12 cellular contexts compared by ENCODE assay signal in the genomic region with DNA sequence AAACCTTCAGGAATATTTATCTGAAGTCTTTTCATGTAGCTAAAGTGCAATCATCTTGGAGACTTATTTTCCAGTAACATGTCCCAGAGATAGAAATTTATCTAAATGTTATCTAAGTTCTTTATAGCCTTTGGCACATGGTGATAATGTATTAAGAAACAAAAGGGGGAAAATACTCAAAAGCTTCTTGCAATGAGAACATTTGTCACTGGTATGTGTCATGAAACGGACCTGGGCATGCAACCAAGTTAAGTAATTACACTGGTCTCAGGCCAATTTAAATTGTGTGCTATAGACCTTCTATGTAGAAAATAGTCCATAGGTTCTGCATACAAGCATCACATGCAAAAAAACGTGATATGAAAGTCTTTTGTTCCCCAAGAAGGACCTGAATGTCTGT.
DNase-seq lines count a peak whose midpoint lies in the region; ATAC-seq and TF ChIP-seq lines count a peak whose summit lies in the region.
"Had no signal": no experiment of that assay in that cellular context is flagged by ENCODE, and none has a peak within 500 bp of the region (broad histone marks: within the 10 kb centered on the region; RNA-seq: fewer than 3 reads in every experiment).

No MANE protein-coding gene starts in this region.

- H2AFZ ChIP-seq in osteoblast (ENCODE audit: low read length) (no peak overlapping the region), MM.1S (ENCODE audit: low read length) (no peak overlapping the region)

- no peak overlapping the region for H3K4me3 Mint-ChIP-seq in chondrocyte (ENCODE audit: unreplicated experiment)
- H3K4me3 Mint-ChIP-seq: activated B cell treated with CpG ODN at 0.5 μM for 24 hours; CD4-positive, CD25-positive, alpha-beta regulatory T cell; nephron progenitor cell had no signal

- ATAC-seq in GM21526 (IDR thresholded peaks at IDR 0.05; ENCODE audit: low FRiP score, unreplicated experiment), result no peak
- no peak for ATAC-seq in GM21717 (IDR thresholded peaks at IDR 0.05; ENCODE audit: unreplicated experiment)
- ATAC-seq: K562 had no signal

- no peaks in the 10 kb centered on the region for H3F3A ChIP-seq in MM.1S (ENCODE audit: insufficient read depth, low read length)

- peaks cover 31% of the 10 kb centered on the region for H3K4me1 ChIP-seq in osteoblast (ENCODE audit: insufficient read depth, low read length)
- H3K4me1 ChIP-seq in MM.1S (ENCODE audit: low read length), result no peaks in the 10 kb centered on the region

- no peaks in the 10 kb centered on the region for H3K9me2 ChIP-seq in MM.1S (replicated peaks; ENCODE audit: insufficient read depth, low read length)

- no peaks in the 10 kb centered on the region for H4K20me1 ChIP-seq in osteoblast (ENCODE audit: insufficient read depth, low read length)
- no peaks in the 10 kb centered on the region for H4K20me1 ChIP-seq in MM.1S (ENCODE audit: insufficient read depth, low read length)

- H3K36me3 ChIP-seq in osteoblast (ENCODE audit: insufficient read depth, low read length), result no peaks in the 10 kb centered on the region
- no peaks in the 10 kb centered on the region for H3K36me3 ChIP-seq in MM.1S (replicated peaks; ENCODE audit: insufficient read depth, low read length)

- no peak overlapping the region for H3K9ac ChIP-seq in MM.1S (ENCODE audit: low read length)

- H3K27me3 ChIP-seq in osteoblast (ENCODE audit: insufficient read depth, low read length) (no peaks in the 10 kb centered on the region), MM.1S (replicated peaks; ENCODE audit: insufficient read depth, low read length) (no peaks in the 10 kb centered on the region)

- H3K27ac Mint-ChIP-seq in chondrocyte (ENCODE audit: unreplicated experiment), result peak overlapping the region; percentile 86
- H3K27ac Mint-ChIP-seq: activated B cell treated with CpG ODN at 0.5 μM for 24 hours; CD4-positive, CD25-positive, alpha-beta regulatory T cell; nephron progenitor cell had no signal

- H3K36me3 Mint-ChIP-seq in chondrocyte (ENCODE audit: low read depth), result peaks cover 2% of the 10 kb centered on the region
- H3K36me3 Mint-ChIP-seq: CD4-positive, CD25-positive, alpha-beta regulatory T cell had no signal

- DNase-seq in ELR (ENCODE audit: low read depth) (peak; percentile 45), NCI-H2029 (lab: John Stamatoyannopoulos, UW) (peak; percentile 15), chondrocyte (ENCODE audit: low spot score) (no peak), osteoblast (ENCODE audit: insufficient read length, low spot score, missing footprints) (no peak), MM.1S (no peak)
- DNase-seq in activated naive CD4-positive, alpha-beta T cell treated with Interleukin-2 at 50 U/mL for 16 hours, result no peak
- DNase-seq: activated B cell treated with CpG ODN at 0.5 μM for 24 hours; CD4-positive, CD25-positive, alpha-beta regulatory T cell; nephron progenitor cell had no signal

- peaks cover 37% of the 10 kb centered on the region for H3K4me1 Mint-ChIP-seq in chondrocyte (ENCODE audit: low read depth)
- H3K4me1 Mint-ChIP-seq: activated B cell treated with CpG ODN at 0.5 μM for 24 hours; CD4-positive, CD25-positive, alpha-beta regulatory T cell; nephron progenitor cell had no signal

- H3K79me2 ChIP-seq in osteoblast (ENCODE audit: insufficient read depth, low read length) (no peaks in the 10 kb centered on the region), MM.1S (ENCODE audit: low read length) (no peaks in the 10 kb centered on the region)

- no peaks in the 10 kb centered on the region for H3K9me3 ChIP-seq in osteoblast (ENCODE audit: low read depth, low read length)
- H3K9me3 ChIP-seq in MM.1S (replicated peaks; ENCODE audit: insufficient read depth, low read length), result no peaks in the 10 kb centered on the region

- H3K4me3 ChIP-seq in osteoblast (ENCODE audit: insufficient read depth, low read length) (no peak overlapping the region), MM.1S (ENCODE audit: low read length) (no peak overlapping the region)
- H3K4me3 ChIP-seq: K562 had no signal

- no peak for TF ChIP-seq CTCF in chondrocyte (IDR thresholded peaks at IDR 0.05)
- no peak for TF ChIP-seq CTCF in osteoblast (IDR thresholded peaks at IDR 0.05; ENCODE audit: extremely low read depth, low read depth, low read length)
- no peak for TF ChIP-seq CTCF in MM.1S (IDR thresholded peaks at IDR 0.05; ENCODE audit: low read length)

- H3K27me3 Mint-ChIP-seq in chondrocyte (ENCODE audit: low read depth), result no peaks in the 10 kb centered on the region
- H3K27me3 Mint-ChIP-seq: activated B cell treated with CpG ODN at 0.5 μM for 24 hours; CD4-positive, CD25-positive, alpha-beta regulatory T cell had no signal

- peak overlapping the region; percentile 61 for H3K27ac ChIP-seq in osteoblast (ENCODE audit: low read depth, low read length)
- H3K27ac ChIP-seq in MM.1S (ENCODE audit: low read length), result no peak overlapping the region

- H3K4me2 ChIP-seq in osteoblast (ENCODE audit: insufficient read depth, low read length) (peak overlapping the region; percentile 5), MM.1S (ENCODE audit: low read depth, low read length) (no peak overlapping the region)

- peaks cover 4% of the 10 kb centered on the region for H3K9me3 Mint-ChIP-seq in chondrocyte (ENCODE audit: low read depth)

Comparison
In these comparisons a context has a peak if more than half of its experiments do, and no peak if none do; other contexts are left out.
1. DNase-seq: peak in ELR (single experiment) and NCI-H2029 (single experiment); none in chondrocyte (single experiment), osteoblast (single experiment), activated naive CD4-positive, alpha-beta T cell treated with Interleukin-2 at 50 U/mL for 16 hours (single experiment) and MM.1S (single experiment).